20 cellular contexts compared by ENCODE assay signal in genomic region chr22:34324763-34325162, GRCh38.
"Had no signal": no experiment of that assay in that cellular context is flagged by ENCODE, and none has a peak within 500 bp of the region (broad histone marks: within the 10 kb centered on the region; RNA-seq: fewer than 3 reads in every experiment).

No MANE protein-coding gene starts in this region.

- ATAC-seq: HepG2 had no signal

- H3K4me1 ChIP-seq: SJSA1 had no signal

- H3K27ac ChIP-seq: SJSA1, SK-N-MC had no signal

- H3K9me3 ChIP-seq: MG63, SJSA1 had no signal

- H3K27me3 ChIP-seq: MG63, SJSA1 had no signal

- H3K4me3 ChIP-seq: MG63, SJSA1, SK-N-MC had no signal

- DNase-seq: IMR-90, Karpas-422, KG1, MG63, NCI-H1092 treated with DMSO at 0.1 percent for 48 hours, NCI-H1436, NCI-H187, NCI-H2029, NCI-H2081 treated with DMSO at 0.1 percent for 48 hours, NCI-H2171, NCI-H226, NCI-H446, NCI-H510A, NCI-H524 treated with DMSO at 0.1 percent for 48 hours, NCI-H69, NCI-H774, SIG-M5 had no signal
